Comparison of ENCODE assay signal across 1 cellular context in genomic region chr17:81302861-81303326, GRCh38.
A peak's percentile ranks its signal among the peaks of the same experiment; 100 is the strongest.
TF ChIP-seq lines count a peak whose summit lies in the region.

No MANE protein-coding gene starts in this region.

TF ChIP-seq in HEK293, 187 proteins besides CTCF, POLR2A, EP300 and RAD21 (continued from another document):
- TF ChIP-seq ZNF600 (tag by site-specific recombination; IDR thresholded peaks at IDR 0.05) (0 out of 2 replicates have a peak, but pooled peaks have one; percentile 11), ZNF280C (tag by site-specific recombination; IDR thresholded peaks at IDR 0.05) (no peak), ZNF488 (tag by site-specific recombination; IDR thresholded peaks at IDR 0.05) (no peak)
